In the genomic region with DNA sequence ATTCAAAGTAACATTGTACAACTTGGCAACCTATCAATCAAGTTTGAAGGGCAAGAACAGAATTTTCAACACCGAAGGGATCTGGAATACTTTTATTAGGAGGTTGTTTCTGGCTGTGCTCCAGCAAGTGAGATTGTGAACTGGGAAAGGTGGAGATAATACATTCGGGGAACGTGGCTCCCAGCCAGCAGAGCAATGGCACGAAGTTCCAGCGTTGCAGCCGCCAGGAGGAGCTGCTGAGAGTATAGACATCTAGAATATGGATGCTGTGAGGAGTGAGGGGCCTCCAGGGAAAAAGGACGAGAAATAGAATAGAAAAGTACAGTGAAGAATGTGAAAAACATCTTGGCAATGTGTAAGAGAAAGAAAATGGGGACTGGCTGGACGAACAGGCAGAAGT, we compare ENCODE assay signal across 13 cellular contexts.
DNase-seq lines count a peak whose midpoint lies in the region; ATAC-seq, FAIRE-seq and TF ChIP-seq lines count a peak whose summit lies in the region.
"Had no signal": no experiment of that assay in that cellular context is flagged by ENCODE, and none has a peak within 500 bp of the region (broad histone marks: within the 10 kb centered on the region; RNA-seq: fewer than 3 reads in every experiment).

No MANE protein-coding gene starts in this region.

- no peak overlapping the region for H3K27ac ChIP-seq in GM12878 (ENCODE audit: control insufficient read depth, insufficient read depth)
- H3K27ac ChIP-seq: esophagus muscularis mucosa had no signal

- H3K9ac ChIP-seq in GM12878 (ENCODE audit: control insufficient read depth, insufficient read depth, low read length) = no peak overlapping the region

- intact Hi-C loops in GM12878 (cut with micrococcal nuclease; ENCODE audit: unreplicated experiment) = no loop called here

- no peak overlapping the region for H3K4me3 ChIP-seq in GM12878
- H3K4me3 ChIP-seq: esophagus muscularis mucosa, mucosa of descending colon had no signal

- TF ChIP-seq RAD21 in GM12878 (IDR thresholded peaks at IDR 0.05; ENCODE audit: insufficient read depth, low read depth, low read length) = no peak

- POLR2A ChIA-PET in GM12878 (lab: Charles Lee) = no interaction called here

- TF ChIP-seq CTCF in GM12878 (IDR thresholded peaks at IDR 0.05 in 2 of 3, conservative IDR thresholded peaks at IDR 0.05 in 1 of 3; ENCODE audit: control insufficient read depth in 2 of 3, extremely low read depth in 1 of 3, insufficient read depth in 1 of 3, low read depth in 3 of 3, low read length in 3 of 3) (peak; percentile 7 to 30 (median 13); a peak in 2 of 6 replicates), neural crest cell (conservative IDR thresholded peaks at IDR 0.05) (peak; percentile 70)

- no peak for FAIRE-seq in GM12878 (lab: Jason Lieb, UNC)
- FAIRE-seq: urothelium cell line had no signal

- no peaks in the 10 kb centered on the region for H4K20me1 ChIP-seq in GM12878 (ENCODE audit: control insufficient read depth, insufficient read depth)

- H3K36me3 ChIP-seq in GM12878 (ENCODE audit: control insufficient read depth in 2 of 2, insufficient read depth in 2 of 2, low read length in 1 of 2) = no peaks in the 10 kb centered on the region
- H3K36me3 ChIP-seq: esophagus muscularis mucosa had no signal

- no peak for TF ChIP-seq POLR2A in GM12878 (IDR thresholded peaks at IDR 0.05; ENCODE audit: low read depth, low read length)

- H3K79me2 ChIP-seq in GM12878 (ENCODE audit: control insufficient read depth, insufficient read depth, low read length) = no peaks in the 10 kb centered on the region

- CTCF ChIA-PET in GM12878 (lab: Yijun Ruan, JAX) = no interaction called here

- TF ChIP-seq EP300 in GM12878 (IDR thresholded peaks at IDR 0.05; ENCODE audit: borderline replicate concordance in 1 of 2, control insufficient read depth in 1 of 2, low read depth in 2 of 2, low read length in 2 of 2) = no peak

- H3K9me3 ChIP-seq in GM12878 (replicated peaks; ENCODE audit: control insufficient read depth, insufficient read depth, low read length) = no peaks in the 10 kb centered on the region; the same call in 2 of the 3 replicates
- H3K9me3 ChIP-seq: esophagus muscularis mucosa, mucosa of descending colon had no signal

- no peak overlapping the region for H2AFZ ChIP-seq in GM12878 (ENCODE audit: control insufficient read depth, low read depth, low read length)

- in situ Hi-C loops in KBM-7 (cut with MboI; ENCODE audit: low pct_unique_long_range_greater_than_20kb, low sequenced_read_pairs) = no loop called here
- in situ Hi-C loops in GM12878 (cut with MboI) = no loop called here

- H3K4me1 ChIP-seq in GM12878 (ENCODE audit: control insufficient read depth, insufficient read depth, low read length) = no peaks in the 10 kb centered on the region
- H3K4me1 ChIP-seq: esophagus muscularis mucosa had no signal

- H3K27me3 ChIP-seq in GM12878 (replicated peaks in 1 of 2; ENCODE audit: control insufficient read depth in 2 of 2, insufficient read depth in 2 of 2, low read length in 1 of 2) = no peaks in the 10 kb centered on the region

- H3K4me1 Mint-ChIP-seq in neural crest cell = peaks cover 5% of the 10 kb centered on the region

- H3K4me3 Mint-ChIP-seq in neural crest cell = no peak overlapping the region
- H3K4me3 Mint-ChIP-seq: activated naive CD8-positive, alpha-beta T cell had no signal

- DNase-seq in NCI-H345 (lab: John Stamatoyannopoulos, UW) (peak; percentile 6), NCI-H345 treated with DMSO at 0.1 percent for 48 hours (lab: John Stamatoyannopoulos, UW; ENCODE audit: unreplicated experiment) (no peak), KBM-7 (peak; percentile 21), GM12878 (ENCODE audit: low read depth, low spot score) (no peak), neural crest cell (ENCODE audit: low read depth, low spot score) (peak; percentile 58), germinal center (ENCODE audit: low spot score) (no peak), kidney glomerular epithelial cell (lab: John Stamatoyannopoulos, UW) (no peak)
- DNase-seq: stimulated activated CD4-positive, alpha-beta T cell treated with anti-CD3 and anti-CD28 coated beads, Interleukin-4, amount 100 ng/mL, for 24 hours had no signal

- H3K36me3 Mint-ChIP-seq in neural crest cell (ENCODE audit: low read depth) = no peaks in the 10 kb centered on the region
- H3K36me3 Mint-ChIP-seq: activated naive CD8-positive, alpha-beta T cell had no signal

- no peak overlapping the region for H3K27ac Mint-ChIP-seq in neural crest cell (ENCODE audit: unreplicated experiment)
- H3K27ac Mint-ChIP-seq: activated naive CD8-positive, alpha-beta T cell had no signal

- no TSS peak for BruUV-seq in GM12878 (replicated peaks; lab: Mats Ljungman, UMichigan)

- SMC1A ChIA-PET in GM12878 (lab: Charles Lee; ENCODE audit: uncharacterized antibody, unreplicated experiment) = no interaction called here

- no peaks in the 10 kb centered on the region for H3K9me3 Mint-ChIP-seq in neural crest cell

- WGBS in GM12878 (ENCODE audit: insufficient coverage, insufficient replicate concordance, low lambda C conversion rate, missing lambda C conversion rate) = 7% methylated on average over 8 of the region's 8 CpGs

- RAD21 ChIA-PET in GM12878 (lab: Charles Lee; ENCODE audit: unreplicated experiment) = no interaction called here

- no peak for ATAC-seq in GM12878
- ATAC-seq in HG02759 (IDR thresholded peaks at IDR 0.05; ENCODE audit: unreplicated experiment) = no peak
- ATAC-seq: mucosa of descending colon had no signal

- H3K4me2 ChIP-seq in GM12878 (ENCODE audit: control insufficient read depth, insufficient read depth) = no peak overlapping the region

- H3K27me3 Mint-ChIP-seq in neural crest cell (ENCODE audit: low read depth) = peaks cover 10% of the 10 kb centered on the region

TF ChIP-seq in GM12878, 131 proteins besides CTCF, POLR2A, EP300 and RAD21:
- no peak for TF ChIP-seq STAT3 (IDR thresholded peaks at IDR 0.05; ENCODE audit: low read depth, low read length)
- peak; percentile 18; the same call in 1 of the 2 replicates for TF ChIP-seq SMC3 (IDR thresholded peaks at IDR 0.05; ENCODE audit: borderline replicate concordance, low read length)
- no peak for TF ChIP-seq RUNX3 (IDR thresholded peaks at IDR 0.05; ENCODE audit: low read length)
- TF ChIP-seq SMARCA5 (IDR thresholded peaks at IDR 0.05) = no peak
- no peak for TF ChIP-seq PAX8 (IDR thresholded peaks at IDR 0.05)
- TF ChIP-seq HCFC1 (IDR thresholded peaks at IDR 0.05; ENCODE audit: low read length) = no peak
- no peak for TF ChIP-seq ESRRA (IDR thresholded peaks at IDR 0.05; ENCODE audit: low read length)

Comparison
In these comparisons a context has a peak if more than half of its experiments do, and no peak if none do; other contexts are left out.
1. DNase-seq: peak in NCI-H345 (single experiment), KBM-7 (single experiment) and neural crest cell (single experiment); none in NCI-H345 treated with DMSO at 0.1 percent for 48 hours (single experiment), GM12878 (single experiment), germinal center (single experiment) and kidney glomerular epithelial cell (single experiment).